In genomic region chr17:71679832-71680231, GRCh38 we compare ENCODE assay signal across 27 cellular contexts.
DNase-seq lines count a peak whose midpoint lies in the region; ATAC-seq, FAIRE-seq and TF ChIP-seq lines count a peak whose summit lies in the region.
"Had no signal": no experiment of that assay in that cellular context is flagged by ENCODE, and none has a peak within 500 bp of the region (broad histone marks: within the 10 kb centered on the region; RNA-seq: fewer than 3 reads in every experiment).

No MANE protein-coding gene starts in this region.

- H3K27me3 ChIP-seq in HepG2 (ENCODE audit: control insufficient read depth in 1 of 2, insufficient read depth in 2 of 2, low read length in 2 of 2) (no peaks in the 10 kb centered on the region), right lobe of liver (no peaks in the 10 kb centered on the region)
- H3K27me3 ChIP-seq: BE2C, BLaER1 had no signal

- 98% methylated on average over 2 of the region's 2 CpGs for WGBS in HepG2 (ENCODE audit: low lambda C conversion rate)
- WGBS in right lobe of liver (ENCODE audit: insufficient coverage, low coverage, low lambda C conversion rate, missing lambda C conversion rate) = 84% methylated on average over 2 of the region's 2 CpGs

- no peak for TF ChIP-seq EP300 in HepG2 (IDR thresholded peaks at IDR 0.05; ENCODE audit: low read depth in 2 of 2, low read length in 2 of 2)
- TF ChIP-seq EP300 in HepG2 (CRISPR knock-in tag; IDR thresholded peaks at IDR 0.05; ENCODE audit: borderline replicate concordance) = no peak

- in situ Hi-C loops in HepG2 (cut with HindIII; ENCODE audit: extremely low pct_ligation_motif_present, low pct_unique_long_range_greater_than_20kb) = no loop called here

- no peaks in the 10 kb centered on the region for H3K79me2 ChIP-seq in HepG2 (ENCODE audit: insufficient read depth, low read length)

- no peak overlapping the region for H3K4me3 ChIP-seq in HepG2 (replicated peaks in 1 of 3; ENCODE audit: insufficient read depth in 1 of 3, low read depth in 2 of 3, low read length in 3 of 3)
- no peak overlapping the region for H3K4me3 ChIP-seq in right lobe of liver
- H3K4me3 ChIP-seq: BLaER1, GM12878 had no signal

- ATAC-seq in HepG2 (no peak), right lobe of liver (no peak), sciatic nerve (peak; percentile 53), GM21529 (IDR thresholded peaks at IDR 0.05; ENCODE audit: unreplicated experiment) (no peak)
- ATAC-seq: GM12878 had no signal

- no peaks in the 10 kb centered on the region for H4K20me1 ChIP-seq in HepG2 (ENCODE audit: insufficient read depth, low read length)
- H4K20me1 ChIP-seq: BLaER1 had no signal

- H3K27ac ChIP-seq in HepG2 (ENCODE audit: extremely low read length, insufficient read depth, low read length) (no peak overlapping the region), right lobe of liver (no peak overlapping the region)
- H3K27ac ChIP-seq: 22Rv1, BLaER1 had no signal

- H3K36me3 ChIP-seq in HepG2 (replicated peaks in 1 of 2; ENCODE audit: control insufficient read depth in 1 of 2, insufficient read depth in 2 of 2, low read length in 2 of 2) = no peaks in the 10 kb centered on the region
- no peaks in the 10 kb centered on the region for H3K36me3 ChIP-seq in right lobe of liver
- H3K36me3 ChIP-seq: BE2C, BLaER1 had no signal

- TF ChIP-seq POLR2A in HepG2 (IDR thresholded peaks at IDR 0.05; ENCODE audit: insufficient read depth in 1 of 2, low read depth in 2 of 2, low read length in 2 of 2) (no peak), right lobe of liver (IDR thresholded peaks at IDR 0.05) (no peak)

- H3K4me2 ChIP-seq in HepG2 (ENCODE audit: low read depth, low read length) = no peak overlapping the region
- H3K4me2 ChIP-seq: BLaER1 had no signal

- H3K9me3 ChIP-seq in HepG2 (ENCODE audit: low read length) (no peaks in the 10 kb centered on the region), right lobe of liver (no peaks in the 10 kb centered on the region)
- H3K9me3 ChIP-seq: BE2C, BLaER1 had no signal

- no peak for TF ChIP-seq RAD21 in HepG2 (CRISPR knock-in tag; IDR thresholded peaks at IDR 0.05)

- TF ChIP-seq CTCF in HepG2 (CRISPR knock-in tag; IDR thresholded peaks at IDR 0.05) (no peak), right lobe of liver (IDR thresholded peaks at IDR 0.05) (no peak)

- intact Hi-C loops in HepG2 (cut with micrococcal nuclease; ENCODE audit: unreplicated experiment) = loop anchor here (10.0 kb wide), 2 partner anchors 435 to 865 kb away; no protein-coding TSS in a partner anchor
- intact Hi-C loops in right lobe of liver (cut with DNase I) = no loop called here
- intact Hi-C loops in sciatic nerve (cut with DNase I) = no loop called here

- no peak overlapping the region for H2AFZ ChIP-seq in HepG2 (ENCODE audit: low read length)

- peaks cover 49% of the 10 kb centered on the region for H3K4me1 ChIP-seq in HepG2 (ENCODE audit: insufficient read depth, low read length)
- peaks cover 0 to 16% (median 0%) of the 10 kb centered on the region in 4 donors for H3K4me1 ChIP-seq in right lobe of liver
- H3K4me1 ChIP-seq: BE2C, BLaER1 had no signal

- CTCF ChIA-PET in HepG2 (lab: Yijun Ruan, JAX; ENCODE audit: low intra/inter-chr PET ratio, low total read pairs) = no interaction called here

- FAIRE-seq in HepG2 (lab: Jason Lieb, UNC) (no peak), RCC 7860 (lab: Jason Lieb, UNC) (no peak)
- FAIRE-seq: GM12878, GM12892, GM18507 had no signal

- DNase-seq in HepG2 (ENCODE audit: low spot score) (no peak), right lobe of liver (no peak), LHCN-M2 (ENCODE audit: low read depth) (peak; percentile 5), foreskin melanocyte (peak; percentile 75), sciatic nerve (ENCODE audit: low spot score) (no peak), cerebellar nuclear complex (lab: John Stamatoyannopoulos, UW) (no peak), RCC 7860 (ENCODE audit: low spot score) (no peak)
- DNase-seq: ACHN; BE2C; C1 segment of cervical spinal cord; CD4-positive, alpha-beta memory T cell; CD4-positive, CD25-positive, alpha-beta regulatory T cell; CD8-positive, alpha-beta memory T cell; COR-L47; DMS 273 treated with DMSO at 0.1 percent for 48 hours; DMS153; DMS53; DMS79; DND-41; EL; GDM1 had no signal

- POLR2A ChIA-PET in HepG2 (lab: Yijun Ruan, JAX) = no interaction called here

- H3K9ac ChIP-seq in HepG2 (ENCODE audit: insufficient read depth, low read depth, low read length) = no peak overlapping the region
- H3K9ac ChIP-seq: BLaER1 had no signal

- BruUV-seq in HepG2 (replicated peaks; lab: Mats Ljungman, UMichigan) = no TSS peak

TF ChIP-seq in HepG2, 621 proteins besides CTCF, POLR2A, EP300 and RAD21:
- 0 out of 2 replicates have a peak, but pooled peaks have one; percentile 57 for TF ChIP-seq HOXA7 (CRISPR knock-in tag; IDR thresholded peaks at IDR 0.05)
- no peak for TF ChIP-seq ZNF670 (CRISPR knock-in tag; IDR thresholded peaks at IDR 0.05; ENCODE audit: borderline replicate concordance)
- no peak for TF ChIP-seq ZNF367 (CRISPR knock-in tag; IDR thresholded peaks at IDR 0.05; ENCODE audit: borderline replicate concordance)
- TF ChIP-seq CC2D1A (CRISPR knock-in tag; IDR thresholded peaks at IDR 0.05) = no peak
- no peak for TF ChIP-seq MTF1 (CRISPR knock-in tag; IDR thresholded peaks at IDR 0.05)
- TF ChIP-seq MTERF4 (CRISPR knock-in tag; IDR thresholded peaks at IDR 0.05) = no peak
- TF ChIP-seq PRDM15 (CRISPR knock-in tag; IDR thresholded peaks at IDR 0.05) = no peak
- TF ChIP-seq CEBPZ (IDR thresholded peaks at IDR 0.05; ENCODE audit: low read length) = no peak
- TF ChIP-seq THAP7 (CRISPR knock-in tag; IDR thresholded peaks at IDR 0.05) = no peak

Comparison
In these comparisons a context has a peak if more than half of its experiments do, and no peak if none do; other contexts are left out.
1. DNase-seq: peak in LHCN-M2 (single experiment) and foreskin melanocyte (single experiment); none in HepG2 (single experiment), right lobe of liver (0 of 3), sciatic nerve (single experiment), cerebellar nuclear complex (0 of 2) and RCC 7860 (single experiment).